Comparison of ENCODE assay signal across 22 cellular contexts in the genomic region with DNA sequence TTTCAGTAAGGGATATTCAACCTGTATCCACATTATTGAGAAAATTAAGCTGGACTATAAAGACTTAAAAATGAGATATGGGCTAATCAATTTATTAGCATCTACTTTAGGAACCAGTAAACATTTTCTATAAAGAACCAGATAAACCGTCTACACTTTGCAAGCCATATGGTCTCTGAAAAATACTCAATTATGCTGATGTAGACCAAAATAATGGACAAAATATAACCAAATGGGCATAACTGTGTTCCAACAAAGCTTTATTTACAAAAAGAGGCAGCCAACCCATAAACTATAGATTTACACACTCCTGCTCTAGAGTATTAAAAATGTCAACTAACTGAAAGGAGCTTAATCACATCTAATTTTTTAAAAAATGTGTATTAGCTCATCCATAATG.
"Had no signal": no experiment of that assay in that cellular context is flagged by ENCODE, and none has a peak within 500 bp of the region (broad histone marks: within the 10 kb centered on the region; RNA-seq: fewer than 3 reads in every experiment).

No MANE protein-coding gene starts in this region.

- H3K4me1 ChIP-seq: neural progenitor cell, prostate gland, right atrium auricular region, transverse colon, uterus had no signal

- H3K27ac ChIP-seq: dorsolateral prefrontal cortex, neural progenitor cell, prostate gland, right atrium auricular region, sigmoid colon, transverse colon, upper lobe of right lung, uterus had no signal

- DNase-seq: dorsolateral prefrontal cortex; effector CD4-positive, alpha-beta T cell; hypothalamus; immature natural killer cell; mesenchymal stem cell; mucosa of descending colon; naive B cell; nucleus accumbens; sigmoid colon; stimulated activated CD4-positive, alpha-beta T cell treated with anti-CD3 and anti-CD28 coated beads, Interleukin-2, amount 100 ng/mL, for 24 hours; stimulated activated CD4-positive, alpha-beta T cell treated with anti-CD3 and anti-CD28 coated beads, Interleukin-4, amount 100 ng/mL, for 24 hours; stimulated activated naive CD8-positive, alpha-beta T cell treated with anti-CD3 and anti-CD28 coated beads, Interleukin-15, Interleukin-2, amounts not matched to agents 100 U/mL and 50 U/mL, for 24 hours; transverse colon; upper lobe of right lung; uterus had no signal

- H3K9ac ChIP-seq: neural progenitor cell had no signal

- H3K27me3 ChIP-seq: dorsolateral prefrontal cortex, neural progenitor cell, right atrium auricular region, sigmoid colon, transverse colon, upper lobe of right lung, uterus had no signal

- FAIRE-seq: colon, keratinocyte had no signal

- H3K36me3 ChIP-seq: uterus had no signal

- H3K4me2 ChIP-seq: neural progenitor cell had no signal

- ATAC-seq: mucosa of descending colon; stimulated activated effector memory CD8-positive, alpha-beta T cell treated with anti-CD3 and anti-CD28 coated beads, Interleukin-12 subunit alpha, Interleukin-12 subunit beta, amount 100 ng/mL, for 72 hours; stimulated activated naive CD8-positive, alpha-beta T cell treated with anti-CD3 and anti-CD28 coated beads, Interleukin-15, Interleukin-2, amounts not matched to agents 100 U/mL and 50 U/mL, for 24 hours; upper lobe of right lung had no signal

- H2AFZ ChIP-seq: neural progenitor cell had no signal

- H3K9me3 ChIP-seq: mucosa of descending colon, prostate gland, right atrium auricular region, sigmoid colon, transverse colon, upper lobe of right lung, uterus had no signal

- H3K4me3 ChIP-seq: dorsolateral prefrontal cortex, lung, mucosa of descending colon, neural progenitor cell, prostate gland, right atrium auricular region, sigmoid colon, transverse colon, upper lobe of right lung, uterus had no signal
